In genomic region chr2:75640621-75641121, GRCh38 we compare ENCODE assay signal across 8 cellular contexts. TPM values are rescaled to one million over a fixed set of nuclear protein-coding genes. Genes with fewer than 3 reads are reported as not detected.
DNase-seq lines count a peak whose midpoint lies in the region; ATAC-seq, FAIRE-seq and TF ChIP-seq lines count a peak whose summit lies in the region.

No MANE protein-coding gene starts in this region.

- CTCF ChIA-PET in activated CD4-positive, alpha-beta memory T cell treated with anti-CD3 and anti-CD28 coated beads, Interleukin-2, amount 10 ng/mL, durations not matched to agents 7 days and 5 days (lab: Charles Lee), result interaction anchor here (0.8 to 3.3 kb wide), 14 partner anchors 10 to 76 kb away, joined by 3 to 24 read pairs (median 5); partner anchors contain the start of gene GCFC2

- peak; percentile 95 for TF ChIP-seq CTCF in BE2C (IDR thresholded peaks at IDR 0.05; ENCODE audit: low read depth, low read length)

- H3K4me3 Mint-ChIP-seq in activated CD4-positive, alpha-beta memory T cell treated with anti-CD3 and anti-CD28 coated beads, Interleukin-2, amount 10 ng/mL, durations not matched to agents 7 days and 5 days, result no peak overlapping the region
- H3K4me3 Mint-ChIP-seq in stimulated activated effector memory CD8-positive, alpha-beta T cell treated with anti-CD3 and anti-CD28 coated beads, Interleukin-12 subunit alpha, Interleukin-12 subunit beta, amount 100 ng/mL, for 72 hours, result no peak overlapping the region

- no peaks in the 10 kb centered on the region for H3K4me1 Mint-ChIP-seq in activated CD4-positive, alpha-beta memory T cell treated with anti-CD3 and anti-CD28 coated beads, Interleukin-2, amount 10 ng/mL, durations not matched to agents 7 days and 5 days
- H3K4me1 Mint-ChIP-seq in stimulated activated effector memory CD8-positive, alpha-beta T cell treated with anti-CD3 and anti-CD28 coated beads, Interleukin-12 subunit alpha, Interleukin-12 subunit beta, amount 100 ng/mL, for 72 hours, result no peaks in the 10 kb centered on the region

- peak; percentile 87 for FAIRE-seq in endometrium (lab: Jason Lieb, UNC)

- H3K9me3 ChIP-seq in BE2C, result no peaks in the 10 kb centered on the region

- H3K9me3 Mint-ChIP-seq in activated CD4-positive, alpha-beta memory T cell treated with anti-CD3 and anti-CD28 coated beads, Interleukin-2, amount 10 ng/mL, durations not matched to agents 7 days and 5 days, result no peaks in the 10 kb centered on the region
- H3K9me3 Mint-ChIP-seq in stimulated activated effector memory CD8-positive, alpha-beta T cell treated with anti-CD3 and anti-CD28 coated beads, Interleukin-12 subunit alpha, Interleukin-12 subunit beta, amount 100 ng/mL, for 72 hours, result no peaks in the 10 kb centered on the region

- no peaks in the 10 kb centered on the region for H3K27me3 ChIP-seq in BE2C

- peaks cover 24% of the 10 kb centered on the region for H3K27me3 Mint-ChIP-seq in activated CD4-positive, alpha-beta memory T cell treated with anti-CD3 and anti-CD28 coated beads, Interleukin-2, amount 10 ng/mL, durations not matched to agents 7 days and 5 days

- no peaks in the 10 kb centered on the region for H3K36me3 ChIP-seq in BE2C

- ATAC-seq in GM18867 (IDR thresholded peaks at IDR 0.05; ENCODE audit: unreplicated experiment) (peak; percentile 98), HG03060 (IDR thresholded peaks at IDR 0.05; ENCODE audit: low read depth, unreplicated experiment) (peak; percentile 89)
- peak; percentile 92 for ATAC-seq in stimulated activated effector memory CD8-positive, alpha-beta T cell treated with anti-CD3 and anti-CD28 coated beads, Interleukin-12 subunit alpha, Interleukin-12 subunit beta, amount 100 ng/mL, for 72 hours

- POLR2A ChIA-PET in activated CD4-positive, alpha-beta memory T cell treated with anti-CD3 and anti-CD28 coated beads, Interleukin-2, amount 10 ng/mL, durations not matched to agents 7 days and 5 days (lab: Charles Lee), result interaction anchor here (1.0 to 2.0 kb wide), 2 partner anchors 36 to 70 kb away, joined by 3 to 6 read pairs; partner anchors contain the start of gene GCFC2

- no peak overlapping the region for H3K4me3 ChIP-seq in BE2C (ENCODE audit: low read depth, low read length)

- no peaks in the 10 kb centered on the region for H3K36me3 Mint-ChIP-seq in activated CD4-positive, alpha-beta memory T cell treated with anti-CD3 and anti-CD28 coated beads, Interleukin-2, amount 10 ng/mL, durations not matched to agents 7 days and 5 days (ENCODE audit: low read depth)
- no peaks in the 10 kb centered on the region for H3K36me3 Mint-ChIP-seq in stimulated activated effector memory CD8-positive, alpha-beta T cell treated with anti-CD3 and anti-CD28 coated beads, Interleukin-12 subunit alpha, Interleukin-12 subunit beta, amount 100 ng/mL, for 72 hours

- peaks cover 5% of the 10 kb centered on the region for H3K4me1 ChIP-seq in BE2C

- peak; percentile 69 for DNase-seq in BE2C
- DNase-seq in NCI-H446 treated with DMSO at 0.1 percent for 48 hours (lab: John Stamatoyannopoulos, UW), result peak; percentile 45
- peak; percentile 51 for DNase-seq in activated CD4-positive, alpha-beta memory T cell treated with anti-CD3 and anti-CD28 coated beads, Interleukin-2, amount 10 ng/mL, durations not matched to agents 7 days and 5 days
- DNase-seq in mucosa of gallbladder (ENCODE audit: low spot score), result peak; percentile 69
- DNase-seq in stimulated activated effector memory CD8-positive, alpha-beta T cell treated with anti-CD3 and anti-CD28 coated beads, Interleukin-12 subunit alpha, Interleukin-12 subunit beta, amount 100 ng/mL, for 72 hours (ENCODE audit: low spot score in 2 of 2), result peak; percentile 13 to 64

- no peak overlapping the region for H3K27ac Mint-ChIP-seq in activated CD4-positive, alpha-beta memory T cell treated with anti-CD3 and anti-CD28 coated beads, Interleukin-2, amount 10 ng/mL, durations not matched to agents 7 days and 5 days
- H3K27ac Mint-ChIP-seq in stimulated activated effector memory CD8-positive, alpha-beta T cell treated with anti-CD3 and anti-CD28 coated beads, Interleukin-12 subunit alpha, Interleukin-12 subunit beta, amount 100 ng/mL, for 72 hours, result no peak overlapping the region

RNA-seq across cellular contexts. Expression of gene MRPL19, which starts 5.9 kb away (rescaled TPM):
- polyA plus RNA-seq in BE2C (2012; ENCODE audit: insufficient read depth, insufficient read length, low read depth), result 9.0 TPM
- total RNA-seq in activated CD4-positive, alpha-beta memory T cell treated with anti-CD3 and anti-CD28 coated beads, Interleukin-2, amount 10 ng/mL, durations not matched to agents 7 days and 5 days, result 10 to 100 TPM; 37.7 to 41.6 TPM
- total RNA-seq in mucosa of gallbladder, result 45.4 TPM
